ENCODE assay signal across 9 cellular contexts in the genomic region with DNA sequence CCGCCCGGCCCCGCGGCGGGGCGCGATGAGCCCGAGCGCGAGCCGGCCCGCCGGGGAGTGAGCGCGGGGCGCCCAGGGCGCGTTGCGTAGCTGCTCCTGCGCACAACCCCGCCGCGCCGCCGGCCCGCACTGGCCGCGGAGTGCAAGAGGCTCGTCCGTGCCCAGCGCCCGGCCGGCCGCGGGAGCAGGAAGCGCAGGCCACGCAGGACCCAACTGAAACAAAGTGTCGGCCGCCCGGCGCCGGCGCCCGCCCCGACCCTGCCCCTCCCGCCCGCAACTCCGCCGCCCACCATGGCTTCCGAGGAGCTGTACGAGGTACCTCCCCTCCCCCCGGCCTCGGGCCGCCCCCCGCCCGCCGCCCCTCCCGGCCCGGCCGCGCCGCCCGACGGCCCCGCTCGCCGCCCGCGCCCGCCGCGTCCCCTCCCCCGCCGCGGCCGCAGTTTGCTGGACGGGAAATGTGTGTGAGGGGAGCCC. TPM values are rescaled to one million over a fixed set of nuclear protein-coding genes. Genes with fewer than 3 reads are reported as not detected.
DNase-seq lines count a peak whose midpoint lies in the region; ATAC-seq, FAIRE-seq and TF ChIP-seq lines count a peak whose summit lies in the region.
"Had no signal": no experiment of that assay in that cellular context is flagged by ENCODE, and none has a peak within 500 bp of the region (broad histone marks: within the 10 kb centered on the region; RNA-seq: fewer than 3 reads in every experiment).

No MANE protein-coding gene starts in this region.

- H3K4me3 Mint-ChIP-seq in nephron progenitor cell: peak overlapping the region; percentile 91

- TF ChIP-seq CTCF in A549 (IDR thresholded peaks at IDR 0.05) (no peak), epithelial cell of esophagus (IDR thresholded peaks at IDR 0.05; ENCODE audit: insufficient read depth, low read depth, low read length, missing control alignments) (no peak), nephron progenitor cell (IDR thresholded peaks at IDR 0.05) (no peak)

- CTCF ChIA-PET in A549 (lab: Yijun Ruan, JAX): no interaction called here

- TF ChIP-seq POLR2A in A549 (IDR thresholded peaks at IDR 0.05; ENCODE audit: low read length) (no peak), GM12892 (IDR thresholded peaks at IDR 0.05; ENCODE audit: low read depth, low read length) (no peak; the same call in 1 of the 2 replicates)

- H3K9me3 Mint-ChIP-seq in nephron progenitor cell: peaks cover 30% of the 10 kb centered on the region

- no peak for DNase-seq in A549 (ENCODE audit: low read depth in 1 of 2, low spot score in 1 of 2)
- DNase-seq in GM12892 (ENCODE audit: insufficient read length): peak; percentile 34
- DNase-seq in epithelial cell of esophagus (ENCODE audit: low read depth): no peak
- peak; percentile 70 for DNase-seq in nephron progenitor cell

- H3K4me1 ChIP-seq in A549: peaks cover 11% of the 10 kb centered on the region; the same call in 2 of the 3 replicates

- peaks cover 43% of the 10 kb centered on the region for H3K4me1 Mint-ChIP-seq in nephron progenitor cell

- H3K27ac Mint-ChIP-seq in nephron progenitor cell: no peak overlapping the region

- FAIRE-seq in A549 (lab: Jason Lieb, UNC) (no peak), GM12892 (lab: Jason Lieb, UNC) (no peak)
- FAIRE-seq: islet of Langerhans had no signal

- TF ChIP-seq RAD21 in A549 (conservative IDR thresholded peaks at IDR 0.05 in 1 of 2, IDR thresholded peaks at IDR 0.05 in 1 of 2): no peak

- H3K4me2 ChIP-seq in A549: peak overlapping the region; percentile 77

- no CpG with 5 or more reads among the region's 77 CpGs for WGBS in A549 (ENCODE audit: missing lambda C conversion rate)

- H3K4me3 ChIP-seq in A549 (peak overlapping the region; percentile 72), epithelial cell of esophagus (ENCODE audit: low read length) (peak overlapping the region; percentile 70)

- peaks cover 38% of the 10 kb centered on the region for H3K27me3 Mint-ChIP-seq in nephron progenitor cell (ENCODE audit: low read depth, poor library complexity)

- ATAC-seq in A549: peak; percentile 50 to 58; a peak in 5 of 6 replicates
- ATAC-seq in HG02885 (IDR thresholded peaks at IDR 0.05; ENCODE audit: poor library complexity, unreplicated experiment): peak; percentile 27
- ATAC-seq in SK-N-SH treated with all-trans-retinoic acid at 6 μM for 48 hours: peak; percentile 40
- ATAC-seq in HG03432 (IDR thresholded peaks at IDR 0.05; ENCODE audit: unreplicated experiment): no peak
- no peak for ATAC-seq in HG03039 (IDR thresholded peaks at IDR 0.05; ENCODE audit: unreplicated experiment)

- peaks cover 13% of the 10 kb centered on the region; the same call in 2 of the 3 replicates for H3K9me3 ChIP-seq in A549

- H3K27ac ChIP-seq in A549: peak overlapping the region; percentile 90 to 100

- POLR2A ChIA-PET in A549 (lab: Yijun Ruan, JAX): interaction anchor here (0.6 to 2.1 kb wide), 10 partner anchors 9 to 463 kb away, joined by 3 to 13 read pairs (median 4); no protein-coding TSS in a partner anchor

- H3K36me3 Mint-ChIP-seq in nephron progenitor cell (ENCODE audit: low read depth): peaks cover 27% of the 10 kb centered on the region

- TF ChIP-seq EP300 in A549 (IDR thresholded peaks at IDR 0.05): no peak

TF ChIP-seq in A549, 52 proteins besides CTCF, POLR2A, EP300 and RAD21:
- TF ChIP-seq HEYL (CRISPR knock-in tag; IDR thresholded peaks at IDR 0.05) (no peak), FOXS1 (CRISPR knock-in tag; IDR thresholded peaks at IDR 0.05) (no peak), KDM1A (IDR thresholded peaks at IDR 0.05; ENCODE audit: low read depth) (no peak), TFCP2L1 (CRISPR knock-in tag; IDR thresholded peaks at IDR 0.05) (no peak), ESRRA (IDR thresholded peaks at IDR 0.05; ENCODE audit: borderline replicate concordance, low read length) (no peak), BHLHE40 (IDR thresholded peaks at IDR 0.05; ENCODE audit: low read depth, low read length) (no peak), RCOR1 (IDR thresholded peaks at IDR 0.05; ENCODE audit: low read depth, low read length) (no peak), HOXB5 (CRISPR knock-in tag; IDR thresholded peaks at IDR 0.05) (no peak)
- TF ChIP-seq, protein P1, sequence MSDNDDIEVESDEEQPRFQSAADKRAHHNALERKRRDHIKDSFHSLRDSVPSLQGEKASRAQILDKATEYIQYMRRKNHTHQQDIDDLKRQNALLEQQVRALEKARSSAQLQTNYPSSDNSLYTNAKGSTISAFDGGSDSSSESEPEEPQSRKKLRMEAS (IDR thresholded peaks at IDR 0.05): no peak
- TF ChIP-seq, protein P2, sequence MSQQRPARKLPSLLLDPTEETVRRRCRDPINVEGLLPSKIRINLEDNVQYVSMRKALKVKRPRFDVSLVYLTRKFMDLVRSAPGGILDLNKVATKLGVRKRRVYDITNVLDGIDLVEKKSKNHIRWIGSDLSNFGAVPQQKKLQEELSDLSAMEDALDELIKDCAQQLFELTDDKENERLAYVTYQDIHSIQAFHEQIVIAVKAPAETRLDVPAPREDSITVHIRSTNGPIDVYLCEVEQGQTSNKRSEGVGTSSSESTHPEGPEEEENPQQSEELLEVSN (IDR thresholded peaks at IDR 0.05; ENCODE audit: borderline replicate concordance, low read depth): no peak

TF ChIP-seq in SK-N-SH treated with all-trans-retinoic acid at 6 μM for 48 hours, 23 proteins besides CTCF, POLR2A, EP300 and RAD21:
- TF ChIP-seq ZC3H10 (CRISPR knock-in tag; IDR thresholded peaks at IDR 0.05) (no peak), TOX (CRISPR knock-in tag; IDR thresholded peaks at IDR 0.05; ENCODE audit: borderline replicate concordance) (no peak), RARB (CRISPR knock-in tag; IDR thresholded peaks at IDR 0.05) (no peak), ISL1 (CRISPR knock-in tag; IDR thresholded peaks at IDR 0.05) (no peak), ZFP3 (CRISPR knock-in tag; IDR thresholded peaks at IDR 0.05) (no peak), BACH2 (CRISPR knock-in tag; IDR thresholded peaks at IDR 0.05; ENCODE audit: borderline replicate concordance) (no peak), ESRRG (CRISPR knock-in tag; IDR thresholded peaks at IDR 0.05) (no peak), ZNF565 (CRISPR knock-in tag; conservative IDR thresholded peaks at IDR 0.05; ENCODE audit: low read depth) (no peak), CSDC2 (CRISPR knock-in tag; IDR thresholded peaks at IDR 0.05) (no peak)
- TF ChIP-seq, protein P3, sequence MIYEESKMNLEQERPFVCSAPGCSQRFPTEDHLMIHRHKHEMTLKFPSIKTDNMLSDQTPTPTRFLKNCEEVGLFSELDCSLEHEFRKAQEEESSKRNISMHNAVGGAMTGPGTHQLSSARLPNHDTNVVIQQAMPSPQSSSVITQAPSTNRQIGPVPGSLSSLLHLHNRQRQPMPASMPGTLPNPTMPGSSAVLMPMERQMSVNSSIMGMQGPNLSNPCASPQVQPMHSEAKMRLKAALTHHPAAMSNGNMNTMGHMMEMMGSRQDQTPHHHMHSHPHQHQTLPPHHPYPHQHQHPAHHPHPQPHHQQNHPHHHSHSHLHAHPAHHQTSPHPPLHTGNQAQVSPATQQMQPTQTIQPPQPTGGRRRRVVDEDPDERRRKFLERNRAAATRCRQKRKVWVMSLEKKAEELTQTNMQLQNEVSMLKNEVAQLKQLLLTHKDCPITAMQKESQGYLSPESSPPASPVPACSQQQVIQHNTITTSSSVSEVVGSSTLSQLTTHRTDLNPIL (CRISPR knock-in tag; IDR thresholded peaks at IDR 0.05; ENCODE audit: low read depth): no peak

RNA-seq across cellular contexts. Expression of a gene that starts 0.3 kb away (rescaled TPM):
- polyA plus RNA-seq in A549 (2011; rRNA removed) (36.7 and 42.7 TPM in 2 replicates), A549 (2017; fragmentation: RNase III; extraction: RNeasy Plus Mini Kit Qiagen cat#74134 plus additional on column Dnase treatment) (17.5 to 20.1 TPM (median 18.6 TPM) in 3 replicates)
- 16.8 and 16.9 TPM in 2 replicates for polyA plus RNA-seq in A549 (2012; cell fraction: cytosol; rRNA removed)
- polyA plus RNA-seq in A549 (2012; cell fraction: nucleus; rRNA removed): 11.3 and 16.1 TPM in 2 replicates
- polyA minus RNA-seq in A549 (2011; rRNA and poly(A)+ RNA removed): 88.1 and 108 TPM in 2 replicates
- 18.0 TPM for polyA plus RNA-seq in GM12892 (2012; ENCODE audit: missing spikeins)

Comparison
In these comparisons a context has a peak if more than half of its experiments do, and no peak if none do; other contexts are left out.
1. ATAC-seq: peak in A549 (2 of 2), HG02885 (single experiment) and SK-N-SH treated with all-trans-retinoic acid at 6 μM for 48 hours (single experiment); none in HG03432 (single experiment) and HG03039 (single experiment).
2. DNase-seq: peak in GM12892 (single experiment) and nephron progenitor cell (single experiment); none in A549 (0 of 2) and epithelial cell of esophagus (single experiment).